7 cellular contexts compared by ENCODE assay signal in the genomic region with DNA sequence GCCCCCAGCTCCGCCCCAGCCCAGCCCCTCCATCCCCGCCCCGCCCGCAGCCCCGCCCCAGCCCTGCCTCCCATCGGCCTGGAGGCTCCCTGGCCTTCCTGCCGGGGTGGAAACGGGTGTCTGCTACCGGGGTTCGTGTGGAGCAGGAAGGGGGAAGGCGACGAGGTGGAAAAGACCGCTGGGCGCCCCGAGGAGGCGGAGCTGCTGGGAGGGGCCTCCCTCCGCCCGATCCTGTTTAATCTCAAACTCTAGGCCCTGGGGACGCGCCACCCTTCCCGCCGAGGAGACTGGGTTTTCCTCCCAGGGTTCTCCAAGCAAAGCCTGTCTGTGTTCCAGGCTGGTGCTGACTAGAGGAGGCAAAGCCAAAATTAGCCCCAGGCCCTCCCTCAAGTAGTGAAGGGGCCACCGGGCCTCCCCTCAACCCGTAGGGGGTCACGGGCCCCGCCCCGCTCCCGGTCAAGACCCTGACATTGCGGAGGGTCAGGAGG. TPM values are rescaled to one million over a fixed set of nuclear protein-coding genes. Genes with fewer than 3 reads are reported as not detected.
DNase-seq lines count a peak whose midpoint lies in the region; TF ChIP-seq lines count a peak whose summit lies in the region.

No MANE protein-coding gene starts in this region.

- H3K4me3 ChIP-seq in iPS-18a (ENCODE audit: low read length) (peak overlapping the region; percentile 42), skeletal muscle cell (ENCODE audit: low read depth, low read length) (peak overlapping the region; percentile 54)

- no peaks in the 10 kb centered on the region for H3K36me3 Mint-ChIP-seq in IgD-negative memory B cell

- H3K27me3 ChIP-seq in iPS-18a (ENCODE audit: control insufficient read depth, insufficient read depth, low read length): no peaks in the 10 kb centered on the region

- H3K4me1 ChIP-seq in iPS-18a (ENCODE audit: control insufficient read depth, low read depth, low read length): peaks cover 7% of the 10 kb centered on the region

- peaks cover 0 to 1% (median 1%) of the 10 kb centered on the region in 3 donors for H3K9me3 Mint-ChIP-seq in IgD-negative memory B cell

- peaks cover 0 to 10% (median 5%) of the 10 kb centered on the region in 3 donors for H3K4me1 Mint-ChIP-seq in IgD-negative memory B cell

- DNase-seq in UCSD-AML1 (lab: John Stamatoyannopoulos, UW; ENCODE audit: unreplicated experiment) (peak; percentile 80), brain pericyte (ENCODE audit: low read depth, low spot score) (peak; percentile 13), skeletal muscle cell (ENCODE audit: low read depth) (peak; percentile 41), NCI-H2107 treated with DMSO at 0.1 percent for 48 hours (lab: John Stamatoyannopoulos, UW; ENCODE audit: unreplicated experiment) (no peak)

- H3K4me3 Mint-ChIP-seq in IgD-negative memory B cell: peak overlapping the region; percentile 57 to 96 (median 88)

- H3K9me3 ChIP-seq in iPS-18a (ENCODE audit: control insufficient read depth, low read depth, low read length): peaks cover 4% of the 10 kb centered on the region

- H3K27me3 Mint-ChIP-seq in IgD-negative memory B cell: no peaks in the 10 kb centered on the region

- in situ Hi-C loops in GM18951 (cut with MboI; ENCODE audit: low sequenced_read_pairs, unreplicated experiment): no loop called here

- H3K9ac ChIP-seq in iPS-18a (ENCODE audit: low read length): peak overlapping the region; percentile 71

- H3K27ac Mint-ChIP-seq in IgD-negative memory B cell: peak overlapping the region in 2 of 3 donors; percentile 86 to 93

- peak; percentile 61 for TF ChIP-seq POLR2A in GM18951 (IDR thresholded peaks at IDR 0.05; ENCODE audit: extremely low read depth, insufficient read depth, insufficient read length)

- no peak overlapping the region for H3K27ac ChIP-seq in iPS-18a (ENCODE audit: low read length)

- no peaks in the 10 kb centered on the region for H3K36me3 ChIP-seq in iPS-18a (ENCODE audit: control insufficient read depth, low read depth, low read length)

RNA-seq across cellular contexts. Expression of a gene that starts 16.2 kb away (rescaled TPM):
- polyA plus RNA-seq in IgD-negative memory B cell: not detected

RNA-seq across cellular contexts. Expression of a gene that starts 41.6 kb away (rescaled TPM):
- 7.9 TPM for polyA plus RNA-seq in IgD-negative memory B cell

RNA-seq across cellular contexts. Expression of a gene that starts 48.9 kb away (rescaled TPM):
- polyA plus RNA-seq in IgD-negative memory B cell: 3.5 TPM

RNA-seq across cellular contexts. Expression of a gene that starts 56.5 kb away (rescaled TPM):
- not detected for polyA plus RNA-seq in IgD-negative memory B cell
